In genomic region chr14:103132381-103133212, GRCh38 we compare ENCODE assay signal across 18 cellular contexts. TPM values are rescaled to one million over a fixed set of nuclear protein-coding genes. Genes with fewer than 3 reads are reported as not detected.
DNase-seq lines count a peak whose midpoint lies in the region; ATAC-seq, FAIRE-seq and TF ChIP-seq lines count a peak whose summit lies in the region.
"Had no signal": no experiment of that assay in that cellular context is flagged by ENCODE, and none has a peak within 500 bp of the region (broad histone marks: within the 10 kb centered on the region; RNA-seq: fewer than 3 reads in every experiment).

No MANE protein-coding gene starts in this region.

- peak; percentile 47 for FAIRE-seq in GM12891 (lab: Jason Lieb, UNC)
- FAIRE-seq: endometrium had no signal

- DNase-seq in GM12891 (ENCODE audit: insufficient read length, low spot score), result no peak
- no peak for DNase-seq in RWPE1 (ENCODE audit: low spot score)
- no peak for DNase-seq in esophagus squamous epithelium (lab: John Stamatoyannopoulos, UW)
- no peak for DNase-seq in amniotic stem cell (lab: John Stamatoyannopoulos, UW)
- DNase-seq in central memory CD4-positive, alpha-beta T cell, result no peak
- DNase-seq in substantia nigra (lab: John Stamatoyannopoulos, UW), result no peak
- DNase-seq: activated T-cell treated with anti-CD3 and anti-CD28 coated beads, Interleukin-2, amount 50 U/mL, for 1 hour; foreskin fibroblast; KG1; naive thymus-derived CD4-positive, alpha-beta T cell; NCI-H1048; NCI-H2171 had no signal

- CTCF ChIA-PET in RWPE1 (lab: Yijun Ruan, JAX), result no interaction called here

- POLR2A ChIA-PET in RWPE1 (lab: Yijun Ruan, JAX; ENCODE audit: low non-redundant PET), result no interaction called here

- intact Hi-C loops in esophagus squamous epithelium (cut with DNase I), result no loop called here

- H3K27ac ChIP-seq in RWPE1, result peak overlapping the region; percentile 97
- H3K27ac ChIP-seq in esophagus squamous epithelium, result peak overlapping the region in 3 of 4 donors; percentile 9 to 86 (median 81)
- H3K27ac ChIP-seq in neutrophil, result peak overlapping the region; percentile 25
- no peak overlapping the region for H3K27ac ChIP-seq in substantia nigra (ENCODE audit: low read depth, low read length, poor library complexity, severe bottlenecking)

- peaks cover 10 to 69% (median 16%) of the 10 kb centered on the region in 3 donors for H3K36me3 ChIP-seq in esophagus squamous epithelium
- peaks cover 100% of the 10 kb centered on the region for H3K36me3 ChIP-seq in neutrophil

- no peaks in the 10 kb centered on the region for H3K9me3 ChIP-seq in esophagus squamous epithelium
- no peaks in the 10 kb centered on the region for H3K9me3 ChIP-seq in neutrophil

- WGBS in esophagus squamous epithelium, 2 donors, result 87 to 88% methylated on average over 18 to 21 of the region's 39 CpGs

- ATAC-seq in HG03354 (IDR thresholded peaks at IDR 0.05; ENCODE audit: poor library complexity, severe bottlenecking, unreplicated experiment), result no peak
- ATAC-seq: naive thymus-derived CD4-positive, alpha-beta T cell had no signal

- H3K27me3 ChIP-seq in esophagus squamous epithelium (no peaks in the 10 kb centered on the region), neutrophil (peaks cover 2% of the 10 kb centered on the region)

- H3K4me1 ChIP-seq in esophagus squamous epithelium (peaks cover 55 to 74% (median 63%) of the 10 kb centered on the region in 3 donors), neutrophil (ENCODE audit: control insufficient read depth in 1 of 2, insufficient read depth in 1 of 2, low read depth in 1 of 2, low read length in 1 of 2) (peaks cover 0 to 20% of the 10 kb centered on the region in 2 experiments)

- TF ChIP-seq CTCF in RWPE1 (conservative IDR thresholded peaks at IDR 0.05; ENCODE audit: low read depth), result no peak
- no peak for TF ChIP-seq CTCF in esophagus squamous epithelium (IDR thresholded peaks at IDR 0.05)
- TF ChIP-seq CTCF in neutrophil (IDR thresholded peaks at IDR 0.05), result no peak

- H3K4me3 ChIP-seq in esophagus squamous epithelium, result no peak overlapping the region
- H3K4me3 ChIP-seq in neutrophil (ENCODE audit: low read depth in 1 of 2, low read length in 1 of 2), result no peak overlapping the region

- TF ChIP-seq POLR2A in GM12891 (IDR thresholded peaks at IDR 0.05; ENCODE audit: low read depth, low read length) (no peak), esophagus squamous epithelium (IDR thresholded peaks at IDR 0.05) (no peak)

TF ChIP-seq in GM12891, 5 proteins besides CTCF, POLR2A, EP300 and RAD21:
- TF ChIP-seq SPI1 (IDR thresholded peaks at IDR 0.05; ENCODE audit: low read depth, low read length) (no peak), TAF1 (IDR thresholded peaks at IDR 0.05; ENCODE audit: low read depth, low read length) (no peak), POLR2AphosphoS5 (IDR thresholded peaks at IDR 0.05; ENCODE audit: low read depth, low read length) (no peak), PAX5 (IDR thresholded peaks at IDR 0.05; ENCODE audit: insufficient read depth, low read length, severe bottlenecking) (no peak), POU2F2 (IDR thresholded peaks at IDR 0.05; ENCODE audit: low read depth, low read length) (no peak)

RNA-seq across cellular contexts. Expression of gene TNFAIP2, which starts 9.3 kb away (rescaled TPM):
- polyA plus RNA-seq in GM12891 (2012; ENCODE audit: low read depth, missing spikeins), result 68.7 TPM
- total RNA-seq in esophagus squamous epithelium, result 100 to 1,000 TPM in 3 of 4 donors, 10 to 100 TPM in 1; 36.6 to 163 (median 130) TPM
- polyA plus RNA-seq: naive thymus-derived CD4-positive, alpha-beta T cell had no signal

RNA-seq across cellular contexts. Expression of gene EXOC3L4, which starts 38.1 kb away (rescaled TPM):
- not detected for polyA plus RNA-seq in GM12891 (2012; ENCODE audit: low read depth, missing spikeins)
- total RNA-seq in esophagus squamous epithelium, result under 1 TPM in 1 of 4 donors, not detected in 3; 1.00 TPM
- total RNA-seq: naive thymus-derived CD4-positive, alpha-beta T cell had no signal
- polyA plus RNA-seq: naive thymus-derived CD4-positive, alpha-beta T cell had no signal

RNA-seq across cellular contexts. Expression of gene LBHD2, which starts 48.6 kb away (rescaled TPM):
- not detected for polyA plus RNA-seq in GM12891 (2012; ENCODE audit: low read depth, missing spikeins)
- total RNA-seq in esophagus squamous epithelium, result 1 to 10 TPM in 1 of 4 donors, not detected in 3; 1.1 TPM
- total RNA-seq: cerebellum; lower leg skin; naive thymus-derived CD4-positive, alpha-beta T cell; renal cortical epithelial cell had no signal
- polyA plus RNA-seq: naive thymus-derived CD4-positive, alpha-beta T cell had no signal
